ENCODE assay signal across 1 cellular context in genomic region chr17:28744104-28744801, GRCh38.
TF ChIP-seq lines count a peak whose summit lies in the region.

No MANE protein-coding gene starts in this region.

TF ChIP-seq in K562, 482 proteins besides CTCF, POLR2A, EP300 and RAD21 (continued from another document):
- no peak for TF ChIP-seq THRB (CRISPR knock-in tag; conservative IDR thresholded peaks at IDR 0.05)
- no peak for TF ChIP-seq ZBTB5 (IDR thresholded peaks at IDR 0.05)
- TF ChIP-seq SREBF1 (IDR thresholded peaks at IDR 0.05; ENCODE audit: borderline replicate concordance, low read depth, low read length): no peak
- TF ChIP-seq ZNF133 (CRISPR knock-in tag; IDR thresholded peaks at IDR 0.05): no peak
- TF ChIP-seq JUN (IDR thresholded peaks at IDR 0.05; ENCODE audit: borderline replicate concordance, low read depth, low read length): no peak; the same call in 1 of the 2 replicates
- 0 out of 2 replicates have a peak, but pooled peaks have one; percentile 69 for TF ChIP-seq JUN (CRISPR knock-in tag; IDR thresholded peaks at IDR 0.05; ENCODE audit: borderline replicate concordance)
- TF ChIP-seq NFIX (CRISPR knock-in tag; IDR thresholded peaks at IDR 0.05; ENCODE audit: low read depth): no peak
- no peak for TF ChIP-seq GABPB2 (CRISPR knock-in tag; conservative IDR thresholded peaks at IDR 0.05)
- TF ChIP-seq SAFB2 (IDR thresholded peaks at IDR 0.05; ENCODE audit: borderline replicate concordance, low read depth, low read length, severe bottlenecking): no peak
- TF ChIP-seq POLR2H (tag; IDR thresholded peaks at IDR 0.05; ENCODE audit: low read depth): no peak
- no peak for TF ChIP-seq TSC22D4 (tag; IDR thresholded peaks at IDR 0.05)
- TF ChIP-seq EWSR1 (IDR thresholded peaks at IDR 0.05; ENCODE audit: borderline replicate concordance, low read depth, partially characterized antibody): no peak
- no peak for TF ChIP-seq TBP (optimal IDR thresholded peaks at IDR 0.05; ENCODE audit: low read depth, low read length)
- 0 out of 2 replicates have a peak, but pooled peaks have one; percentile 85 for TF ChIP-seq ZNF224 (CRISPR knock-in tag; IDR thresholded peaks at IDR 0.05)
- no peak for TF ChIP-seq SRF (CRISPR knock-in tag; IDR thresholded peaks at IDR 0.05)
- TF ChIP-seq HLTF (IDR thresholded peaks at IDR 0.05): no peak
- TF ChIP-seq HBP1 (CRISPR knock-in tag; IDR thresholded peaks at IDR 0.05): no peak
- TF ChIP-seq NBN (IDR thresholded peaks at IDR 0.05; ENCODE audit: low read depth): peak; percentile 90
- 0 out of 2 replicates have a peak, but pooled peaks have one; percentile 6 for TF ChIP-seq ZFP1 (CRISPR knock-in tag; IDR thresholded peaks at IDR 0.05)
- TF ChIP-seq HMBOX1 (IDR thresholded peaks at IDR 0.05): no peak
- TF ChIP-seq ETS2 (tag; IDR thresholded peaks at IDR 0.05; ENCODE audit: borderline replicate concordance, poor library complexity, severe bottlenecking): no peak
- TF ChIP-seq DIDO1 (tag; IDR thresholded peaks at IDR 0.05; ENCODE audit: low read depth): no peak
- 0 out of 2 replicates have a peak, but pooled peaks have one; percentile 8 for TF ChIP-seq ETS1 (conservative IDR thresholded peaks at IDR 0.05; ENCODE audit: control insufficient read depth, low read depth, low read length)
- TF ChIP-seq ZNF347 (CRISPR knock-in tag; IDR thresholded peaks at IDR 0.05; ENCODE audit: low read depth): no peak
- TF ChIP-seq KAT2B (IDR thresholded peaks at IDR 0.05; ENCODE audit: low read depth, low read length): no peak
- TF ChIP-seq E2F6 (IDR thresholded peaks at IDR 0.05; ENCODE audit: borderline replicate concordance in 1 of 2, extremely low read depth in 1 of 2, insufficient read depth in 1 of 2, insufficient read length in 1 of 2, low read depth in 1 of 2, low read length in 1 of 2, poor library complexity in 1 of 2, severe bottlenecking in 1 of 2): no peak
- TF ChIP-seq CTBP1 (IDR thresholded peaks at IDR 0.05; ENCODE audit: borderline replicate concordance): no peak
- TF ChIP-seq MEIS2 (IDR thresholded peaks at IDR 0.05; ENCODE audit: partially characterized antibody): no peak
- no peak for TF ChIP-seq GTF2B (IDR thresholded peaks at IDR 0.05; ENCODE audit: extremely low read depth, insufficient read length)
- TF ChIP-seq NFIC (IDR thresholded peaks at IDR 0.05): no peak
- TF ChIP-seq MTF1 (CRISPR knock-in tag; IDR thresholded peaks at IDR 0.05; ENCODE audit: borderline replicate concordance): no peak
- TF ChIP-seq XRCC3 (IDR thresholded peaks at IDR 0.05): no peak
- TF ChIP-seq ZNF324 (CRISPR knock-in tag; IDR thresholded peaks at IDR 0.05): no peak
- no peak for TF ChIP-seq GTF2A2 (tag; IDR thresholded peaks at IDR 0.05)
- TF ChIP-seq ADNP (tag; IDR thresholded peaks at IDR 0.05): no peak
- no peak for TF ChIP-seq STAT5B (CRISPR knock-in tag; IDR thresholded peaks at IDR 0.05)
- no peak for TF ChIP-seq TCF15 (CRISPR knock-in tag; IDR thresholded peaks at IDR 0.05)
